27 cellular contexts compared by ENCODE assay signal in the genomic region with DNA sequence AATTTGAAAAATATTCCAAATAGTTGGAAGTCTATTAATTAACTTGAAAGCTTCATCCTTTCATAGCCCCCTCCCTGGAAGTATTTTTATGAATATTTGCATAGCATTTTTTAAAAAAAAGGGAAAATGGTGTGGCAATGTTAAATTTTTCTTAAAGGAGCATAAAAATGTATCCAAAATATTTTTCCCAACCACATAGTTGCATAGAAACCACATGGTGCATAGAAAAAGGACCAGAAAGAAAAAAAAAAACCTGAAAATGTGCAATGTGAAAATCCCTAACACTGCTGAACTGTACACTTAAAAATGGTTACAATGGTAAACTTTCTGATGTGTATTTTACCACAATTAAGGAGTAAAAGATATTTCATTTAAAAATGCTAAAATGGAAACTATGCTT.
"Had no signal": no experiment of that assay in that cellular context is flagged by ENCODE, and none has a peak within 500 bp of the region (broad histone marks: within the 10 kb centered on the region; RNA-seq: fewer than 3 reads in every experiment).

No MANE protein-coding gene starts in this region.

- H3K36me3 ChIP-seq: stomach, suprapubic skin, thoracic aorta, thyroid gland, tibial artery, tibial nerve, transverse colon, upper lobe of left lung, upper lobe of right lung, uterus, vagina had no signal

- DNase-seq: stimulated activated CD4-positive, alpha-beta T cell treated with anti-CD3 and anti-CD28 coated beads, Interleukin-2, amount 100 ng/mL, for 48 hours; stimulated activated CD4-positive, alpha-beta T cell treated with anti-CD3 and anti-CD28 coated beads, Interleukin-4, amount 100 ng/mL, for 1 hour; stimulated activated CD4-positive, alpha-beta T cell treated with anti-CD3 and anti-CD28 coated beads, Interleukin-4, amount 100 ng/mL, for 24 hours; stimulated activated CD4-positive, alpha-beta T cell treated with anti-CD3 and anti-CD28 coated beads, Interleukin-4, amount 100 ng/mL, for 4 hours; stimulated activated CD8-positive, alpha-beta memory T cell treated with anti-CD3 and anti-CD28 coated beads, Interleukin-4, amount 100 ng/mL, for 48 hours; stimulated activated naive B cell treated with anti-CD40 and anti-IgM and Interleukin-4, amounts not matched to agents 10 μg/mL and 1 μg/mL and 100 μg/mL, for 72 hours; stimulated activated naive CD4-positive, alpha-beta T cell; stimulated activated naive CD4-positive, alpha-beta T cell treated with Interleukin-2 at 50 U/mL for 16 hours; stimulated activated naive CD8-positive, alpha-beta T cell treated with anti-CD3 and anti-CD28 coated beads, Interleukin-15, amount 100 ng/mL, for 72 hours; stimulated activated naive CD8-positive, alpha-beta T cell treated with anti-CD3 and anti-CD28 coated beads, Interleukin-15, Interleukin-2, amounts not matched to agents 100 U/mL and 50 U/mL, for 24 hours; stomach; substantia nigra; testis; thyroid gland; tibial artery; transverse colon; trophoblast cell; upper lobe of left lung; upper lobe of right lung; uterus had no signal

- H3K27ac ChIP-seq: stomach, suprapubic skin, testis, thoracic aorta, thyroid gland, tibial artery, tibial nerve, transverse colon, upper lobe of left lung, upper lobe of right lung, uterus, vagina had no signal

- H3K4me1 ChIP-seq: stomach, suprapubic skin, thyroid gland, tibial artery, tibial nerve, transverse colon, upper lobe of left lung, upper lobe of right lung, uterus, vagina had no signal

- ATAC-seq: stimulated activated effector memory CD8-positive, alpha-beta T cell treated with anti-CD3 and anti-CD28 coated beads, Interleukin-12 subunit alpha, Interleukin-12 subunit beta, amount 100 ng/mL, for 72 hours; stimulated activated memory B cell treated with anti-CD40 and anti-IgM and Interleukin-4, amounts not matched to agents 10 μg/mL and 1 μg/mL and 100 μg/mL, for 72 hours; stimulated activated naive B cell treated with anti-CD40 and anti-IgM and Interleukin-4, amounts not matched to agents 10 μg/mL and 1 μg/mL and 100 μg/mL, for 72 hours; stimulated activated naive CD8-positive, alpha-beta T cell treated with anti-CD3 and anti-CD28 coated beads, Interleukin-15, amount 100 ng/mL, for 72 hours; stimulated activated naive CD8-positive, alpha-beta T cell treated with anti-CD3 and anti-CD28 coated beads, Interleukin-15, Interleukin-2, amounts not matched to agents 100 U/mL and 50 U/mL, for 24 hours; upper lobe of right lung had no signal

- H3K27me3 ChIP-seq: suprapubic skin, testis, thyroid gland, upper lobe of left lung, upper lobe of right lung, uterus, vagina had no signal

- H3K4me3 ChIP-seq: stomach, suprapubic skin, testis, thoracic aorta, thyroid gland, tibial artery, tibial nerve, transverse colon, upper lobe of left lung, upper lobe of right lung, uterus, vagina had no signal

- H3K9me3 ChIP-seq: stomach, suprapubic skin, testis, thoracic aorta, thyroid gland, tibial artery, tibial nerve, transverse colon, upper lobe of left lung, upper lobe of right lung, uterus, vagina had no signal

- FAIRE-seq: urothelium cell line had no signal
